ENCODE assay signal across 17 cellular contexts in genomic region chr4:187666634-187667033, GRCh38.
DNase-seq lines count a peak whose midpoint lies in the region; ATAC-seq and TF ChIP-seq lines count a peak whose summit lies in the region.
"Had no signal": no experiment of that assay in that cellular context is flagged by ENCODE, and none has a peak within 500 bp of the region (broad histone marks: within the 10 kb centered on the region; RNA-seq: fewer than 3 reads in every experiment).

No MANE protein-coding gene starts in this region.

- no peak for ATAC-seq in foreskin keratinocyte
- no peak for ATAC-seq in heart right ventricle
- no peak for ATAC-seq in GM18870 (IDR thresholded peaks at IDR 0.05; ENCODE audit: unreplicated experiment)
- ATAC-seq: left ventricle myocardium superior; naive thymus-derived CD4-positive, alpha-beta T cell had no signal

- no peaks in the 10 kb centered on the region for H3K36me3 ChIP-seq in heart right ventricle
- H3K36me3 ChIP-seq: BLaER1 treated with 17β-estradiol and CSF1 and Interleukin-3, amounts not matched to agents 10 nM and 100 nM had no signal

- H3K4me1 ChIP-seq in foreskin keratinocyte (no peaks in the 10 kb centered on the region), heart right ventricle (no peaks in the 10 kb centered on the region)

- WGBS in heart right ventricle, 2 donors: 44 to 52% methylated on average over 9 of the region's 9 CpGs

- TF ChIP-seq CTCF in foreskin keratinocyte (conservative IDR thresholded peaks at IDR 0.05): peak; percentile 16
- TF ChIP-seq CTCF in heart right ventricle (IDR thresholded peaks at IDR 0.05): no peak

- no peak overlapping the region for H3K4me3 ChIP-seq in heart right ventricle
- H3K4me3 ChIP-seq: BLaER1 treated with 17β-estradiol and CSF1 and Interleukin-3, amounts not matched to agents 10 nM and 100 nM; dorsolateral prefrontal cortex had no signal

- no peak overlapping the region for H3K27ac ChIP-seq in foreskin keratinocyte
- no peak overlapping the region for H3K27ac ChIP-seq in heart right ventricle
- H3K27ac ChIP-seq: BLaER1 treated with 17β-estradiol and CSF1 and Interleukin-3, amounts not matched to agents 10 nM and 100 nM; dorsolateral prefrontal cortex had no signal

- intact Hi-C loops in heart right ventricle (cut with DNase I): no loop called here

- peaks cover 0 to 5% (median 0%) of the 10 kb centered on the region in 11 donors for H3K9me3 ChIP-seq in heart right ventricle
- H3K9me3 ChIP-seq: BLaER1 treated with 17β-estradiol and CSF1 and Interleukin-3, amounts not matched to agents 10 nM and 100 nM had no signal

- peak; percentile 38 for DNase-seq in D341Med (ENCODE audit: low spot score)
- peak; percentile 25 for DNase-seq in OCI-M1 (lab: John Stamatoyannopoulos, UW)
- peak in 1 of 2 donors; percentile 42 for DNase-seq in foreskin keratinocyte
- peak; percentile 3 for DNase-seq in renal cortical epithelial cell (ENCODE audit: low read depth)
- no peak for DNase-seq in heart right ventricle
- no peak for DNase-seq in activated CD4-positive, CD25-positive, alpha-beta regulatory T cell (lab: John Stamatoyannopoulos, UW)
- DNase-seq in NCI-H748 treated with DMSO at 0.1 percent for 48 hours (lab: John Stamatoyannopoulos, UW): no peak
- DNase-seq: activated CD8-positive, alpha-beta memory T cell treated with anti-CD3 and anti-CD28 coated beads, Interleukin-2, amount 50 U/mL, for 4 hours; activated naive CD4-positive, alpha-beta T cell treated with Interleukin-2 at 50 U/mL for 16 hours; DMS53; dorsolateral prefrontal cortex; left ventricle myocardium superior; naive thymus-derived CD4-positive, alpha-beta T cell; NCI-H1048; trophoblast cell had no signal

- no peaks in the 10 kb centered on the region for H3K27me3 ChIP-seq in foreskin keratinocyte
- peaks cover 0 to 8% (median 0%) of the 10 kb centered on the region in 7 donors for H3K27me3 ChIP-seq in heart right ventricle
- H3K27me3 ChIP-seq: BLaER1 treated with 17β-estradiol and CSF1 and Interleukin-3, amounts not matched to agents 10 nM and 100 nM had no signal

Comparison
In these comparisons a context has a peak if more than half of its experiments do, and no peak if none do; other contexts are left out.
1. DNase-seq: peak in D341Med (single experiment), OCI-M1 (single experiment) and renal cortical epithelial cell (single experiment); none in heart right ventricle (0 of 2), activated CD4-positive, CD25-positive, alpha-beta regulatory T cell (0 of 4) and NCI-H748 treated with DMSO at 0.1 percent for 48 hours (single experiment).